In the genomic region with DNA sequence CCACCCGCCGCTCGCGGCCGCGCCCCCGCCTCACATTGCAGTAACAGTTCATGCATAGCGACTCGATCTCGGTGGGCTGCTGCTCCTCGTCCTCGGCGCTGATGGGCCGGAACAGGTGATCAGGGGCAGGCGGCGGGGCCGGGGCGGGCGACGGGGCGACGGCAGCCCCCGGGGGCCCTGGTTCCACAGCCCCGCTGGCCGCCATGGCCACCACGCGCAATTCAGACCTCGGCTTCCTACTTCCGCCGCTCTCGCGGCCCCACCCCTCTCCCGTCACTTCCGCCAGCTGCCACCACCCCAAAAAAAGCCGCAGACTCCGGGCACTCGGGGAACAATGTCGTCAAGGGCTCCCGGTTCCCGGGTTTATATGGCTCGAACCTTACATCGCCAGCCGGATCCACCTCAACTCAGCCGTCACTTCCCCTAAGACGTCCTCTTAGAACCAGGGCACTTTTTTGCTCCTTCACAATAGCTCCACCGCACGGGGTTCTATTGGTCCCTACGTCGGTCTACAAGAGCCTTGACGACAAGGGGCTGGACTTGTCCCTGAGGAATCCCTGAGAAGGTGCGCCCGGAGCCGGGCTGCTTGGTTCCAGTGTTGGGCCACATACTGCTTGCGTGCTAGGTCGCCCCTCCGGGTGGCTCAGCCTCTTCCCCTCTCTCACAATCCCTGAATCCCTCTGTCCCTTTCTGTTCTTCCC, we compare ENCODE assay signal across 1 cellular context.
A peak's percentile ranks its signal among the peaks of the same experiment; 100 is the strongest.
TF ChIP-seq lines count a peak whose summit lies in the region.

A gene with protein sequence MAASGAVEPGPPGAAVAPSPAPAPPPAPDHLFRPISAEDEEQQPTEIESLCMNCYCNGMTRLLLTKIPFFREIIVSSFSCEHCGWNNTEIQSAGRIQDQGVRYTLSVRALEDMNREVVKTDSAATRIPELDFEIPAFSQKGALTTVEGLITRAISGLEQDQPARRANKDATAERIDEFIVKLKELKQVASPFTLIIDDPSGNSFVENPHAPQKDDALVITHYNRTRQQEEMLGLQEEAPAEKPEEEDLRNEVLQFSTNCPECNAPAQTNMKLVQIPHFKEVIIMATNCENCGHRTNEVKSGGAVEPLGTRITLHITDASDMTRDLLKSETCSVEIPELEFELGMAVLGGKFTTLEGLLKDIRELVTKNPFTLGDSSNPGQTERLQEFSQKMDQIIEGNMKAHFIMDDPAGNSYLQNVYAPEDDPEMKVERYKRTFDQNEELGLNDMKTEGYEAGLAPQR (minus strand): TSS at position 238 of the 701 bp plus-strand sequence. CDS start 33 bp downstream, at position 205.

TF ChIP-seq in HepG2, 621 proteins besides CTCF, POLR2A, EP300 and RAD21 (continued from another document):
- TF ChIP-seq PCBP2 (optimal IDR thresholded peaks at IDR 0.05; ENCODE audit: low read depth, low read length, poor library complexity, severe bottlenecking) (peak; percentile 38), PRMT3 (CRISPR knock-in tag; IDR thresholded peaks at IDR 0.05; ENCODE audit: borderline replicate concordance, low read depth) (no peak; the same call in 1 of the 2 replicates), ZFP62 (CRISPR knock-in tag; IDR thresholded peaks at IDR 0.05) (no peak), ZNF777 (CRISPR knock-in tag; IDR thresholded peaks at IDR 0.05) (0 out of 2 replicates have a peak, but pooled peaks have one; percentile 41), ZNF552 (CRISPR knock-in tag; IDR thresholded peaks at IDR 0.05; ENCODE audit: borderline replicate concordance) (no peak), SOX6 (IDR thresholded peaks at IDR 0.05) (no peak), SOX6 (CRISPR knock-in tag; IDR thresholded peaks at IDR 0.05) (peak; percentile 39; the same call in 1 of the 2 replicates), ZNF333 (CRISPR knock-in tag; IDR thresholded peaks at IDR 0.05; ENCODE audit: borderline replicate concordance) (0 out of 2 replicates have a peak, but pooled peaks have one; percentile 44), GLI4 (CRISPR knock-in tag; IDR thresholded peaks at IDR 0.05; ENCODE audit: borderline replicate concordance) (no peak), AHR (CRISPR knock-in tag; IDR thresholded peaks at IDR 0.05) (0 out of 2 replicates have a peak, but pooled peaks have one; percentile 63), KLF6 (CRISPR knock-in tag; IDR thresholded peaks at IDR 0.05) (peak; percentile 45; the same call in 1 of the 2 replicates), ARHGAP35 (CRISPR knock-in tag; IDR thresholded peaks at IDR 0.05; ENCODE audit: borderline replicate concordance) (peak; percentile 69; the same call in 1 of the 2 replicates), ZNF432 (CRISPR knock-in tag; IDR thresholded peaks at IDR 0.05; ENCODE audit: borderline replicate concordance) (no peak), IRF2 (CRISPR knock-in tag; IDR thresholded peaks at IDR 0.05) (0 out of 2 replicates have a peak, but pooled peaks have one; percentile 49), ZNF678 (CRISPR knock-in tag; IDR thresholded peaks at IDR 0.05) (no peak), MAFF (IDR thresholded peaks at IDR 0.05; ENCODE audit: low read depth, low read length) (no peak), YEATS2 (CRISPR knock-in tag; IDR thresholded peaks at IDR 0.05; ENCODE audit: borderline replicate concordance) (peak; percentile 56; the same call in 1 of the 2 replicates), SIX1 (CRISPR knock-in tag; IDR thresholded peaks at IDR 0.05; ENCODE audit: borderline replicate concordance) (no peak), CBX5 (CRISPR knock-in tag; IDR thresholded peaks at IDR 0.05; ENCODE audit: borderline replicate concordance) (0 out of 2 replicates have a peak, but pooled peaks have one; percentile 30), MTA1 (CRISPR knock-in tag; IDR thresholded peaks at IDR 0.05; ENCODE audit: borderline replicate concordance) (0 out of 2 replicates have a peak, but pooled peaks have one; percentile 1), ERF (CRISPR knock-in tag; IDR thresholded peaks at IDR 0.05) (peak; percentile 47; the same call in 1 of the 2 replicates), ZNF891 (CRISPR knock-in tag; IDR thresholded peaks at IDR 0.05) (0 out of 2 replicates have a peak, but pooled peaks have one; percentile 70)
- TF ChIP-seq, protein P1, sequence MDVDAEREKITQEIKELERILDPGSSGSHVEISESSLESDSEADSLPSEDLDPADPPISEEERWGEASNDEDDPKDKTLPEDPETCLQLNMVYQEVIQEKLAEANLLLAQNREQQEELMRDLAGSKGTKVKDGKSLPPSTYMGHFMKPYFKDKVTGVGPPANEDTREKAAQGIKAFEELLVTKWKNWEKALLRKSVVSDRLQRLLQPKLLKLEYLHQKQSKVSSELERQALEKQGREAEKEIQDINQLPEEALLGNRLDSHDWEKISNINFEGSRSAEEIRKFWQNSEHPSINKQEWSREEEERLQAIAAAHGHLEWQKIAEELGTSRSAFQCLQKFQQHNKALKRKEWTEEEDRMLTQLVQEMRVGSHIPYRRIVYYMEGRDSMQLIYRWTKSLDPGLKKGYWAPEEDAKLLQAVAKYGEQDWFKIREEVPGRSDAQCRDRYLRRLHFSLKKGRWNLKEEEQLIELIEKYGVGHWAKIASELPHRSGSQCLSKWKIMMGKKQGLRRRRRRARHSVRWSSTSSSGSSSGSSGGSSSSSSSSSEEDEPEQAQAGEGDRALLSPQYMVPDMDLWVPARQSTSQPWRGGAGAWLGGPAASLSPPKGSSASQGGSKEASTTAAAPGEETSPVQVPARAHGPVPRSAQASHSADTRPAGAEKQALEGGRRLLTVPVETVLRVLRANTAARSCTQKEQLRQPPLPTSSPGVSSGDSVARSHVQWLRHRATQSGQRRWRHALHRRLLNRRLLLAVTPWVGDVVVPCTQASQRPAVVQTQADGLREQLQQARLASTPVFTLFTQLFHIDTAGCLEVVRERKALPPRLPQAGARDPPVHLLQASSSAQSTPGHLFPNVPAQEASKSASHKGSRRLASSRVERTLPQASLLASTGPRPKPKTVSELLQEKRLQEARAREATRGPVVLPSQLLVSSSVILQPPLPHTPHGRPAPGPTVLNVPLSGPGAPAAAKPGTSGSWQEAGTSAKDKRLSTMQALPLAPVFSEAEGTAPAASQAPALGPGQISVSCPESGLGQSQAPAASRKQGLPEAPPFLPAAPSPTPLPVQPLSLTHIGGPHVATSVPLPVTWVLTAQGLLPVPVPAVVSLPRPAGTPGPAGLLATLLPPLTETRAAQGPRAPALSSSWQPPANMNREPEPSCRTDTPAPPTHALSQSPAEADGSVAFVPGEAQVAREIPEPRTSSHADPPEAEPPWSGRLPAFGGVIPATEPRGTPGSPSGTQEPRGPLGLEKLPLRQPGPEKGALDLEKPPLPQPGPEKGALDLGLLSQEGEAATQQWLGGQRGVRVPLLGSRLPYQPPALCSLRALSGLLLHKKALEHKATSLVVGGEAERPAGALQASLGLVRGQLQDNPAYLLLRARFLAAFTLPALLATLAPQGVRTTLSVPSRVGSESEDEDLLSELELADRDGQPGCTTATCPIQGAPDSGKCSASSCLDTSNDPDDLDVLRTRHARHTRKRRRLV (CRISPR knock-in tag; IDR thresholded peaks at IDR 0.05): no peak
- TF ChIP-seq, protein P2, sequence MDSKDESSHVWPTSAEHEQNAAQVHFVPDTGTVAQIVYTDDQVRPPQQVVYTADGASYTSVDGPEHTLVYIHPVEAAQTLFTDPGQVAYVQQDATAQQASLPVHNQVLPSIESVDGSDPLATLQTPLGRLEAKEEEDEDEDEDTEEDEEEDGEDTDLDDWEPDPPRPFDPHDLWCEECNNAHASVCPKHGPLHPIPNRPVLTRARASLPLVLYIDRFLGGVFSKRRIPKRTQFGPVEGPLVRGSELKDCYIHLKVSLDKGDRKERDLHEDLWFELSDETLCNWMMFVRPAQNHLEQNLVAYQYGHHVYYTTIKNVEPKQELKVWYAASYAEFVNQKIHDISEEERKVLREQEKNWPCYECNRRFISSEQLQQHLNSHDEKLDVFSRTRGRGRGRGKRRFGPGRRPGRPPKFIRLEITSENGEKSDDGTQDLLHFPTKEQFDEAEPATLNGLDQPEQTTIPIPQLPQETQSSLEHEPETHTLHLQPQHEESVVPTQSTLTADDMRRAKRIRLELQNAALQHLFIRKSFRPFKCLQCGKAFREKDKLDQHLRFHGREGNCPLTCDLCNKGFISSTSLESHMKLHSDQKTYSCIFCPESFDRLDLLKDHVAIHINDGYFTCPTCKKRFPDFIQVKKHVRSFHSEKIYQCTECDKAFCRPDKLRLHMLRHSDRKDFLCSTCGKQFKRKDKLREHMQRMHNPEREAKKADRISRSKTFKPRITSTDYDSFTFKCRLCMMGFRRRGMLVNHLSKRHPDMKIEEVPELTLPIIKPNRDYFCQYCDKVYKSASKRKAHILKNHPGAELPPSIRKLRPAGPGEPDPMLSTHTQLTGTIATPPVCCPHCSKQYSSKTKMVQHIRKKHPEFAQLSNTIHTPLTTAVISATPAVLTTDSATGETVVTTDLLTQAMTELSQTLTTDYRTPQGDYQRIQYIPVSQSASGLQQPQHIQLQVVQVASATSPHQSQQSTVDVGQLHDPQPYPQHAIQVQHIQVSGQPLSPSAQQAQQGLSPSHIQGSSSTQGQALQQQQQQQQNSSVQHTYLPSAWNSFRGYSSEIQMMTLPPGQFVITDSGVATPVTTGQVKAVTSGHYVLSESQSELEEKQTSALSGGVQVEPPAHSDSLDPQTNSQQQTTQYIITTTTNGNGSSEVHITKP (CRISPR knock-in tag; IDR thresholded peaks at IDR 0.05; ENCODE audit: low read depth): no peak
- TF ChIP-seq, protein P3, sequence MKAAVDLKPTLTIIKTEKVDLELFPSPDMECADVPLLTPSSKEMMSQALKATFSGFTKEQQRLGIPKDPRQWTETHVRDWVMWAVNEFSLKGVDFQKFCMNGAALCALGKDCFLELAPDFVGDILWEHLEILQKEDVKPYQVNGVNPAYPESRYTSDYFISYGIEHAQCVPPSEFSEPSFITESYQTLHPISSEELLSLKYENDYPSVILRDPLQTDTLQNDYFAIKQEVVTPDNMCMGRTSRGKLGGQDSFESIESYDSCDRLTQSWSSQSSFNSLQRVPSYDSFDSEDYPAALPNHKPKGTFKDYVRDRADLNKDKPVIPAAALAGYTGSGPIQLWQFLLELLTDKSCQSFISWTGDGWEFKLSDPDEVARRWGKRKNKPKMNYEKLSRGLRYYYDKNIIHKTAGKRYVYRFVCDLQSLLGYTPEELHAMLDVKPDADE (CRISPR knock-in tag; IDR thresholded peaks at IDR 0.05): no peak
- TF ChIP-seq, protein P4, sequence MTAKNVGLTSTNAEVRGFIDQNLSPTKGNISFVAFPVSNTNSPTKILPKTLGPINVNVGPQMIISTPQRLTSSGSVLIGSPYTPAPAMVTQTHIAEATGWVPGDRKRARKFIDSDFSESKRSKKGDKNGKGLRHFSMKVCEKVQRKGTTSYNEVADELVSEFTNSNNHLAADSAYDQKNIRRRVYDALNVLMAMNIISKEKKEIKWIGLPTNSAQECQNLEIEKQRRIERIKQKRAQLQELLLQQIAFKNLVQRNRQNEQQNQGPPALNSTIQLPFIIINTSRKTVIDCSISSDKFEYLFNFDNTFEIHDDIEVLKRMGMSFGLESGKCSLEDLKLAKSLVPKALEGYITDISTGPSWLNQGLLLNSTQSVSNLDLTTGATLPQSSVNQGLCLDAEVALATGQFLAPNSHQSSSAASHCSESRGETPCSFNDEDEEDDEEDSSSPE (CRISPR knock-in tag; IDR thresholded peaks at IDR 0.05): peak; percentile 30; the same call in 1 of the 2 replicates
- TF ChIP-seq, protein P5, sequence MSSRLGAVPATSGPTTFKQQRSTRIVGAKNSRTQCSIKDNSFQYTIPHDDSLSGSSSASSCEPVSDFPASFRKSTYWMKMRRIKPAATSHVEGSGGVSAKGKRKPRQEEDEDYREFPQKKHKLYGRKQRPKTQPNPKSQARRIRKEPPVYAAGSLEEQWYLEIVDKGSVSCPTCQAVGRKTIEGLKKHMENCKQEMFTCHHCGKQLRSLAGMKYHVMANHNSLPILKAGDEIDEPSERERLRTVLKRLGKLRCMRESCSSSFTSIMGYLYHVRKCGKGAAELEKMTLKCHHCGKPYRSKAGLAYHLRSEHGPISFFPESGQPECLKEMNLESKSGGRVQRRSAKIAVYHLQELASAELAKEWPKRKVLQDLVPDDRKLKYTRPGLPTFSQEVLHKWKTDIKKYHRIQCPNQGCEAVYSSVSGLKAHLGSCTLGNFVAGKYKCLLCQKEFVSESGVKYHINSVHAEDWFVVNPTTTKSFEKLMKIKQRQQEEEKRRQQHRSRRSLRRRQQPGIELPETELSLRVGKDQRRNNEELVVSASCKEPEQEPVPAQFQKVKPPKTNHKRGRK (CRISPR knock-in tag; IDR thresholded peaks at IDR 0.05): no peak
- TF ChIP-seq, protein P6, sequence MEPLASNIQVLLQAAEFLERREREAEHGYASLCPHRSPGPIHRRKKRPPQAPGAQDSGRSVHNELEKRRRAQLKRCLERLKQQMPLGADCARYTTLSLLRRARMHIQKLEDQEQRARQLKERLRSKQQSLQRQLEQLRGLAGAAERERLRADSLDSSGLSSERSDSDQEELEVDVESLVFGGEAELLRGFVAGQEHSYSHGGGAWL (CRISPR knock-in tag; IDR thresholded peaks at IDR 0.05): peak; percentile 89
